8 cellular contexts compared by ENCODE assay signal in the genomic region with DNA sequence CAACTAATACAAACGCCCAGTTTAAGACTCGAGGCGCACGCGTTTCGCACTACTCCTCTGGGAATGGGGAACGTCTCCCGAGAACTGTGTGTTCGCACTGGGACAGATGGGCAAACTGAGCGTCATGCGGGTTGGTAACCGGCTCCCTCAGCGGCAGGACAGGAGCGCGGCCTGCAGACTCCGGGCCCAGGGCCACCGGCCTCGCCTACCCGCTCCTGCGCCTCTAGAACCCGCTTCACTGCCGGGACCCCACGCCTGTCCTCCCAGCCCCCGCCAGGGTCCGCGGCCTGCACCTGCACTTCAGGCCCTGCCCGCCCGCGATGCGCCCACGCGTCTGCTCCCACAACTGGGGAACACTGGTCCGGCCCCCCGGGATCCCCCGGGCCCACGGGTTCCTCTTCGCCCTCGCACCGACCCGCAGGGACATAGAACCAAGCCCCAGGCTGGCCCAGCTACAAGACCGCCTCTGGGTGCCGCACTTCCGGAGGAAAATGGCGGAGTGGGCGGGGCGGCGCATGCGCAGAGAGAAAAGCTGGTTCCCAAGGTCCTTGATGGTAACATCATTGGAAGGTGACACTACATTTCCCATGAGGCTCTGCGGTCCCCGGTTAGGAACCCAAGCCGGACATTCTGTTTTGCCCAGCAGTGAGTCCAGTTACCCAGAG. TPM values are rescaled to one million over a fixed set of nuclear protein-coding genes. Genes with fewer than 3 reads are reported as not detected.
DNase-seq lines count a peak whose midpoint lies in the region; ATAC-seq and TF ChIP-seq lines count a peak whose summit lies in the region.
"Not testable (repeated sequence)": the region's sequence is repeated elsewhere in the genome, so short reads cannot be mapped to it uniquely, and the experiment has no call there.

A gene (minus strand): TSS at position 459 of the 665 bp plus-strand sequence. CDS start 2,187 bp downstream, outside the sequence.

- CTCF ChIA-PET in AG04450 (lab: Charles Lee): interaction anchor here (0.6 kb wide), 1 partner anchor 9 kb away, joined by 4 read pairs; no protein-coding TSS in a partner anchor

- not testable (repeated sequence) for H3K9me3 ChIP-seq in AG04450 (ENCODE audit: control insufficient read depth, insufficient read depth, low read length)

- peak within 1 kb of the TSS; percentile 70 for H3K4me3 ChIP-seq in AG04450 (ENCODE audit: low read depth, low read length)

- H3K27ac Mint-ChIP-seq in activated naive CD4-positive, alpha-beta T cell treated with anti-CD3 and anti-CD28 coated beads, Interleukin-2, amount 50 U/mL, for 72 hours: peak within 1 kb of the TSS; percentile 88 to 95

- peaks cover 49 to 64% of the 10 kb centered on the region in 2 donors for H3K36me3 Mint-ChIP-seq in activated naive CD4-positive, alpha-beta T cell treated with anti-CD3 and anti-CD28 coated beads, Interleukin-2, amount 50 U/mL, for 72 hours

- H3K27ac ChIP-seq in AG04450 (ENCODE audit: low read depth, low read length): peak within 1 kb of the TSS; percentile 52

- DNase-seq in AG04450 (ENCODE audit: low read depth, low spot score): peak; percentile 67
- DNase-seq in NCI-H2029 (lab: John Stamatoyannopoulos, UW): peak; percentile 27
- DNase-seq in T1000 (lab: John Stamatoyannopoulos, UW): peak; percentile 97
- peak; percentile 93 for DNase-seq in activated naive CD4-positive, alpha-beta T cell treated with anti-CD3 and anti-CD28 coated beads, Interleukin-2, amount 50 U/mL, for 72 hours (ENCODE audit: low spot score in 2 of 2)
- peak; percentile 87 for DNase-seq in fibroblast of peridontal ligament (ENCODE audit: extremely low read depth)
- DNase-seq in mucosa of gallbladder (ENCODE audit: low spot score): peak; percentile 98
- peak; percentile 96 for DNase-seq in stimulated activated CD4-positive, alpha-beta T cell treated with anti-CD3 and anti-CD28 coated beads, Interleukin-4, amount 100 ng/mL, for 1 hour

- TF ChIP-seq CTCF in AG04450 (IDR thresholded peaks at IDR 0.05; ENCODE audit: low read depth, low read length): not testable (repeated sequence)

- POLR2A ChIA-PET in AG04450 (lab: Yijun Ruan, JAX): interaction anchor here (0.6 to 0.7 kb wide), 3 partner anchors 17 to 206 kb away, joined by 3 to 4 read pairs (median 4); no protein-coding TSS in a partner anchor

- peaks cover 16 to 30% of the 10 kb centered on the region in 2 donors for H3K9me3 Mint-ChIP-seq in activated naive CD4-positive, alpha-beta T cell treated with anti-CD3 and anti-CD28 coated beads, Interleukin-2, amount 50 U/mL, for 72 hours

- peak; percentile 58 for ATAC-seq in GM21423 (IDR thresholded peaks at IDR 0.05; ENCODE audit: unreplicated experiment)
- peak in 1 of 2 donors; percentile 66 for ATAC-seq in activated naive CD4-positive, alpha-beta T cell treated with anti-CD3 and anti-CD28 coated beads, Interleukin-2, amount 50 U/mL, for 72 hours

- not testable (repeated sequence) for H3K27me3 ChIP-seq in AG04450 (ENCODE audit: control insufficient read depth, insufficient read depth, low read length)

RNA-seq across cellular contexts. Expression of the gene that starts here (rescaled TPM):
- polyA plus RNA-seq in AG04450 (2011; rRNA removed): 11.5 and 13.5 TPM in 2 replicates
- polyA minus RNA-seq in AG04450 (2011; rRNA and poly(A)+ RNA removed): 17.0 and 28.0 TPM in 2 replicates
- total RNA-seq in activated naive CD4-positive, alpha-beta T cell treated with anti-CD3 and anti-CD28 coated beads, Interleukin-2, amount 50 U/mL, for 72 hours: 10 to 100 TPM; 10.5 to 13.8 TPM
- total RNA-seq in mucosa of gallbladder: 18.2 TPM

Comparison
In these comparisons a context has a peak if more than half of its experiments do, and no peak if none do; other contexts are left out.
1. DNase-seq: peak in every context shown above with its lines; median percentile 98 in mucosa of gallbladder; 97 in T1000; 96 in stimulated activated CD4-positive, alpha-beta T cell treated with anti-CD3 and anti-CD28 coated beads, Interleukin-4, amount 100 ng/mL, for 1 hour; 93 in activated naive CD4-positive, alpha-beta T cell treated with anti-CD3 and anti-CD28 coated beads, Interleukin-2, amount 50 U/mL, for 72 hours; 87 in fibroblast of peridontal ligament; 67 in AG04450; 27 in NCI-H2029.